8 cellular contexts compared by ENCODE assay signal in the genomic region with DNA sequence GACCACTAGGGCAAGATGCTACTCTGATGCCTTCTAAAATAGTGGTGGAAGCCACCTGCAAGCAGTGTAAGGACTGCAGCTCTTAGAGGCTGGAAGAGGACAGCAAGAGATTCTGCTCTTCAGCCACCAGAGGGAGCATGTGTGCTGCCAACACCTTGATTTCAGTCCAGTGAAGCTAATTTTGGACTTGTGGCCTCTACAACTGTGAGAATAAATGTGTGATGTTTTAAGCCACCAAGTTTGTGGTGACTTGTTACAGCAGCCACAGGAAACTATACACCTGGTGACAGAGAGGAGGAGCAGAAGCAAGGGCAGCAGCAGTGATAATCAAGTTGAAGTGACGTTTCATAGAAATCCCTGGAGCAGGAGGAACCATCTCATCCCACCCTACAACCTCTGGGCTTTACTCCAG. TPM values are rescaled to one million over a fixed set of nuclear protein-coding genes. Genes with fewer than 3 reads are reported as not detected.
DNase-seq lines count a peak whose midpoint lies in the region; ATAC-seq and TF ChIP-seq lines count a peak whose summit lies in the region.

No MANE protein-coding gene starts in this region.

- H3K4me3 ChIP-seq in fibroblast of lung (replicated peaks in 1 of 4; ENCODE audit: control extremely low read depth in 1 of 4, insufficient read depth in 1 of 4, low read depth in 3 of 4, low read length in 4 of 4) (no peak overlapping the region), thyroid gland (replicated peaks in 1 of 3) (no peak overlapping the region)

- H3K4me1 ChIP-seq in fibroblast of lung (ENCODE audit: control insufficient read depth, extremely low read depth, insufficient read depth, low read length) (no peaks in the 10 kb centered on the region), thyroid gland (no peaks in the 10 kb centered on the region)

- H3K27ac ChIP-seq in fibroblast of lung (ENCODE audit: insufficient read depth, low read length) (no peak overlapping the region), thyroid gland (no peak overlapping the region)

- peak; percentile 93 for ATAC-seq in GM19463 (IDR thresholded peaks at IDR 0.05; ENCODE audit: unreplicated experiment)
- peak; percentile 92 for ATAC-seq in HG03469 (IDR thresholded peaks at IDR 0.05; ENCODE audit: unreplicated experiment)

- H3K27me3 Mint-ChIP-seq in nephron (ENCODE audit: low read depth) = peaks cover 8% of the 10 kb centered on the region

- no peaks in the 10 kb centered on the region for H3K36me3 Mint-ChIP-seq in nephron (ENCODE audit: low read depth)

- WGBS in thyroid gland, 2 donors = 89 to 100% methylated on average over 1 of the region's 1 CpG

- TF ChIP-seq POLR2A in thyroid gland (IDR thresholded peaks at IDR 0.05) = no peak

- peaks cover 6% of the 10 kb centered on the region for H3K9me3 Mint-ChIP-seq in nephron

- DNase-seq in DMS153 treated with DMSO at 0.1 percent for 48 hours (lab: John Stamatoyannopoulos, UW; ENCODE audit: unreplicated experiment) (peak; percentile 34), NCI-H748 treated with DMSO at 0.1 percent for 48 hours (lab: John Stamatoyannopoulos, UW) (peak; percentile 34), fibroblast of lung (ENCODE audit: low read depth in 2 of 2) (peak; percentile 72 to 85), thyroid gland (peak; percentile 44 to 51)
- peak; percentile 33 for DNase-seq in activated CD8-positive, alpha-beta memory T cell treated with anti-CD3 and anti-CD28 coated beads, Interleukin-2, amount 50 U/mL, for 4 hours

- H3K36me3 ChIP-seq in fibroblast of lung (ENCODE audit: control insufficient read depth, insufficient read depth, low read length) (no peaks in the 10 kb centered on the region), thyroid gland (no peaks in the 10 kb centered on the region)

- H3K27ac Mint-ChIP-seq in nephron = no peak overlapping the region

- H3K9ac ChIP-seq in fibroblast of lung (ENCODE audit: insufficient read depth, low read length) = no peak overlapping the region

- H3K4me3 Mint-ChIP-seq in nephron = no peak overlapping the region

- intact Hi-C loops in thyroid gland (cut with DNase I) = loop anchor here (2.0 to 5.0 kb wide), 2 partner anchors 76 to 120 kb away; no protein-coding TSS in a partner anchor

- no peaks in the 10 kb centered on the region for H3K9me3 ChIP-seq in fibroblast of lung (ENCODE audit: control insufficient read depth, insufficient read depth, low read depth, low read length)
- no peaks in the 10 kb centered on the region for H3K9me3 ChIP-seq in thyroid gland

- H3K27me3 ChIP-seq in fibroblast of lung (ENCODE audit: control insufficient read depth, insufficient read depth, low read length) (peaks cover 2% of the 10 kb centered on the region), thyroid gland (no peaks in the 10 kb centered on the region)

- H4K20me1 ChIP-seq in fibroblast of lung (ENCODE audit: control insufficient read depth, extremely low read depth, insufficient read depth, low read length) = no peaks in the 10 kb centered on the region

- no peak overlapping the region for H2AFZ ChIP-seq in fibroblast of lung (ENCODE audit: low read length)

- TF ChIP-seq CTCF in fibroblast of lung (conservative IDR thresholded peaks at IDR 0.05 in 1 of 2, IDR thresholded peaks at IDR 0.05 in 1 of 2; ENCODE audit: low read depth in 1 of 2, low read length in 2 of 2) = peak; percentile 91 to 98
- peak; percentile 80 to 90 (median 87) for TF ChIP-seq CTCF in nephron (IDR thresholded peaks at IDR 0.05; ENCODE audit: unreplicated experiment in 3 of 3)
- peak; percentile 45 to 90 (median 86) for TF ChIP-seq CTCF in thyroid gland (IDR thresholded peaks at IDR 0.05)

- no peaks in the 10 kb centered on the region for H3K79me2 ChIP-seq in fibroblast of lung (ENCODE audit: control insufficient read depth, insufficient read depth, low read length)

- H3K4me2 ChIP-seq in fibroblast of lung (ENCODE audit: extremely low read depth, insufficient read depth, low read length) = no peak overlapping the region

- peaks cover 5% of the 10 kb centered on the region for H3K4me1 Mint-ChIP-seq in nephron

RNA-seq across cellular contexts. Expression of gene FGFBP1, which starts 55.9 kb away (rescaled TPM):
- total RNA-seq in fibroblast of lung (not detected in 2 replicates), thyroid gland (1 to 10 TPM in 1 of 4 donors, under 1 TPM in 2, not detected in 1; 0.22 to 2.3 (median 0.44) TPM)
- not detected in 2 replicates for polyA plus RNA-seq in fibroblast of lung
- not detected in 2 replicates for polyA plus RNA-seq in fibroblast of lung (2012)
- not detected in 2 replicates for polyA minus RNA-seq in fibroblast of lung (ENCODE audit: low replicate concordance)
